ENCODE assay signal across 1 cellular context in genomic region chr7:107563761-107564552, GRCh38.
TF ChIP-seq lines count a peak whose summit lies in the region.

COG5 (minus strand) TSS chr7:107563920; CDS start chr7:107563896, 24 bp downstream.
DUS4L (plus strand) TSS chr7:107563971; CDS start chr7:107567071, 3,100 bp downstream.

TF ChIP-seq in HEK293, 187 proteins besides CTCF, POLR2A, EP300 and RAD21 (continued from another document and continues in another):
- peak; percentile 100 for TF ChIP-seq PRDM10 (tag by site-specific recombination; IDR thresholded peaks at IDR 0.05)
- 0 out of 2 replicates have a peak, but pooled peaks have one; percentile 41 for TF ChIP-seq ZBTB20 (tag by site-specific recombination; IDR thresholded peaks at IDR 0.05)
- TF ChIP-seq ELK4 (IDR thresholded peaks at IDR 0.05; ENCODE audit: borderline replicate concordance, low read depth, low read length) = no peak
- TF ChIP-seq ZNF571 (tag by site-specific recombination; IDR thresholded peaks at IDR 0.05) = no peak
- TF ChIP-seq ZNF560 (tag by site-specific recombination; IDR thresholded peaks at IDR 0.05; ENCODE audit: borderline replicate concordance) = no peak
- TF ChIP-seq ZNF830 (tag by site-specific recombination; IDR thresholded peaks at IDR 0.05; ENCODE audit: low read depth) = no peak
- no peak for TF ChIP-seq ZNF626 (tag by site-specific recombination; IDR thresholded peaks at IDR 0.05)
- TF ChIP-seq ZNF777 (tag by site-specific recombination; IDR thresholded peaks at IDR 0.05; ENCODE audit: borderline replicate concordance) = 0 out of 2 replicates have a peak, but pooled peaks have one; percentile 34
- TF ChIP-seq ZFP69B (tag by site-specific recombination; IDR thresholded peaks at IDR 0.05) = 0 out of 2 replicates have a peak, but pooled peaks have one; percentile 17
- TF ChIP-seq ZNF654 (tag by site-specific recombination; IDR thresholded peaks at IDR 0.05; ENCODE audit: low read depth) = no peak
- no peak for TF ChIP-seq ZNF621 (tag by site-specific recombination; IDR thresholded peaks at IDR 0.05)
- no peak for TF ChIP-seq TRIM28 (IDR thresholded peaks at IDR 0.05; ENCODE audit: borderline replicate concordance, low read length)
- TF ChIP-seq MYNN (tag by site-specific recombination; IDR thresholded peaks at IDR 0.05; ENCODE audit: borderline replicate concordance) = no peak
- peak; percentile 92 for TF ChIP-seq KLF9 (tag by site-specific recombination; IDR thresholded peaks at IDR 0.05; ENCODE audit: low read depth)
- TF ChIP-seq HOXD13 (CRISPR knock-in tag; IDR thresholded peaks at IDR 0.05; ENCODE audit: borderline replicate concordance) = no peak
- no peak for TF ChIP-seq ZNF677 (tag by site-specific recombination; IDR thresholded peaks at IDR 0.05)
- 0 out of 2 replicates have a peak, but pooled peaks have one; percentile 34 for TF ChIP-seq PRDM2 (tag by site-specific recombination; IDR thresholded peaks at IDR 0.05; ENCODE audit: borderline replicate concordance)
- TF ChIP-seq ZSCAN4 (tag by site-specific recombination; IDR thresholded peaks at IDR 0.05) = no peak
- peak; percentile 88 for TF ChIP-seq KLF1 (tag by site-specific recombination; IDR thresholded peaks at IDR 0.05)
- 0 out of 2 replicates have a peak, but pooled peaks have one; percentile 40 for TF ChIP-seq PATZ1 (tag by site-specific recombination; IDR thresholded peaks at IDR 0.05)
- no peak for TF ChIP-seq RBAK (tag by site-specific recombination; IDR thresholded peaks at IDR 0.05)
- 0 out of 2 replicates have a peak, but pooled peaks have one; percentile 48 for TF ChIP-seq IKZF3 (tag by site-specific recombination; IDR thresholded peaks at IDR 0.05)
- peak; percentile 59 for TF ChIP-seq GLIS1 (tag by site-specific recombination; IDR thresholded peaks at IDR 0.05)
- no peak for TF ChIP-seq ZBTB49 (tag by site-specific recombination; IDR thresholded peaks at IDR 0.05; ENCODE audit: low read depth)
- TF ChIP-seq GLI2 (tag by site-specific recombination; IDR thresholded peaks at IDR 0.05; ENCODE audit: borderline replicate concordance, low read depth) = no peak
- TF ChIP-seq ZNF76 (tag by site-specific recombination; IDR thresholded peaks at IDR 0.05; ENCODE audit: borderline replicate concordance, low read depth) = peak; percentile 44; the same call in 1 of the 2 replicates
- TF ChIP-seq ZNF501 (tag by site-specific recombination; IDR thresholded peaks at IDR 0.05) = peak; percentile 93
- no peak for TF ChIP-seq WT1 (tag by site-specific recombination; IDR thresholded peaks at IDR 0.05)
- no peak for TF ChIP-seq ZNF221 (tag by site-specific recombination; IDR thresholded peaks at IDR 0.05; ENCODE audit: borderline replicate concordance)
- no peak for TF ChIP-seq REPIN1 (tag by site-specific recombination; IDR thresholded peaks at IDR 0.05; ENCODE audit: low read depth)
- no peak for TF ChIP-seq ZNF211 (tag by site-specific recombination; IDR thresholded peaks at IDR 0.05; ENCODE audit: low read depth)
- no peak for TF ChIP-seq ZNF548 (tag by site-specific recombination; IDR thresholded peaks at IDR 0.05)
- no peak for TF ChIP-seq ZNF610 (tag by site-specific recombination; IDR thresholded peaks at IDR 0.05; ENCODE audit: borderline replicate concordance)
- TF ChIP-seq ZNF404 (tag by site-specific recombination; IDR thresholded peaks at IDR 0.05) = no peak
- peak; percentile 83; the same call in 1 of the 2 replicates for TF ChIP-seq KLF17 (tag by site-specific recombination; IDR thresholded peaks at IDR 0.05)
- peak; percentile 96 for TF ChIP-seq ZBTB17 (tag by site-specific recombination; IDR thresholded peaks at IDR 0.05)
- TF ChIP-seq ZNF600 (tag by site-specific recombination; IDR thresholded peaks at IDR 0.05) = peak; percentile 65
- TF ChIP-seq ZNF704 (tag by site-specific recombination; IDR thresholded peaks at IDR 0.05) = no peak
- TF ChIP-seq SP3 (tag by site-specific recombination; IDR thresholded peaks at IDR 0.05) = peak; percentile 94
- no peak for TF ChIP-seq ZNF423 (tag by site-specific recombination; IDR thresholded peaks at IDR 0.05)
- peak; percentile 53; the same call in 1 of the 2 replicates for TF ChIP-seq ZNF366 (tag by site-specific recombination; conservative IDR thresholded peaks at IDR 0.05)
- peak; percentile 65 for TF ChIP-seq SP2 (tag by site-specific recombination; IDR thresholded peaks at IDR 0.05)
- TF ChIP-seq ZNF530 (tag by site-specific recombination; IDR thresholded peaks at IDR 0.05; ENCODE audit: low read depth) = no peak
- TF ChIP-seq ZNF426 (tag by site-specific recombination; IDR thresholded peaks at IDR 0.05) = no peak
